ENCODE assay signal across 9 cellular contexts in genomic region chr1:229230136-229230892, GRCh38. TPM values are rescaled to one million over a fixed set of nuclear protein-coding genes. Genes with fewer than 3 reads are reported as not detected.
DNase-seq lines count a peak whose midpoint lies in the region; ATAC-seq, FAIRE-seq and TF ChIP-seq lines count a peak whose summit lies in the region.
"Had no signal": no experiment of that assay in that cellular context is flagged by ENCODE, and none has a peak within 500 bp of the region (broad histone marks: within the 10 kb centered on the region; RNA-seq: fewer than 3 reads in every experiment).

No MANE protein-coding gene starts in this region.

- H4K91ac ChIP-seq in H1 (replicated peaks; ENCODE audit: insufficient read length, low read length): peak overlapping the region; percentile 75

- H3K27me3 ChIP-seq in HUES48 (ENCODE audit: control insufficient read depth, insufficient read depth, low read length): no peaks in the 10 kb centered on the region
- no peaks in the 10 kb centered on the region for H3K27me3 ChIP-seq in H1 (replicated peaks in 1 of 4; ENCODE audit: control insufficient read depth in 3 of 4, extremely low read depth in 1 of 4, insufficient read depth in 3 of 4, low read length in 3 of 4)
- no peaks in the 10 kb centered on the region for H3K27me3 ChIP-seq in smooth muscle cell (ENCODE audit: low read depth)
- no peaks in the 10 kb centered on the region for H3K27me3 ChIP-seq in uterus

- TF ChIP-seq CTCF in H1 (IDR thresholded peaks at IDR 0.05; ENCODE audit: control extremely low read depth in 1 of 3, insufficient read depth in 1 of 3, low read depth in 1 of 3, low read length in 3 of 3) (no peak), smooth muscle cell (IDR thresholded peaks at IDR 0.05; ENCODE audit: borderline replicate concordance, insufficient read depth, poor library complexity, severe bottlenecking) (no peak), uterus (IDR thresholded peaks at IDR 0.05) (no peak)

- no peak overlapping the region for H2AFZ ChIP-seq in H1 (ENCODE audit: low read length)
- no peak overlapping the region for H2AFZ ChIP-seq in smooth muscle cell (ENCODE audit: low read depth)

- H2BK5ac ChIP-seq in H1 (ENCODE audit: low read depth, low read length): peak overlapping the region; percentile 94

- H3K9me3 ChIP-seq in HUES48 (ENCODE audit: control insufficient read depth, insufficient read depth, low read length) (no peaks in the 10 kb centered on the region), H1 (ENCODE audit: insufficient read depth in 2 of 2, low read depth in 1 of 2, low read length in 1 of 2) (no peaks in the 10 kb centered on the region), smooth muscle cell (replicated peaks; ENCODE audit: low read depth) (no peaks in the 10 kb centered on the region), uterus (no peaks in the 10 kb centered on the region)

- H3K4me3 ChIP-seq in HUES48 (ENCODE audit: low read depth, low read length) (peak overlapping the region; percentile 24), H1 (ENCODE audit: extremely low read depth in 1 of 4, insufficient read depth in 2 of 4, low read depth in 3 of 4, low read length in 4 of 4) (peak overlapping the region in 3 of 4 experiments; percentile 19 to 33 (median 32); a peak in 5 of 8 replicates), smooth muscle cell (no peak overlapping the region), uterus (no peak overlapping the region)

- peaks cover 16% of the 10 kb centered on the region for H3K4me1 Mint-ChIP-seq in activated T-cell treated with anti-CD3 and anti-CD28 coated beads, Interleukin-2, amount 50 U/mL, for 4 hours (ENCODE audit: low read depth)

- intact Hi-C loops in uterus (cut with DNase I; ENCODE audit: low total_unique reads): no loop called here

- H3K9ac ChIP-seq in HUES48 (ENCODE audit: low read depth, low read length): peak overlapping the region; percentile 55; the same call in 1 of the 2 replicates
- peak overlapping the region in 2 of 4 experiments; percentile 26 to 41; a peak in 1 of 7 replicates for H3K9ac ChIP-seq in H1 (replicated peaks in 1 of 4; ENCODE audit: extremely low read depth in 1 of 4, low read depth in 3 of 4, low read length in 3 of 4)
- peak overlapping the region; percentile 68 for H3K9ac ChIP-seq in smooth muscle cell (ENCODE audit: low read depth)

- peak; percentile 71 for ATAC-seq in GM19351 (IDR thresholded peaks at IDR 0.05; ENCODE audit: unreplicated experiment)
- no peak for ATAC-seq in activated T-cell treated with anti-CD3 and anti-CD28 coated beads, Interleukin-2, amount 50 U/mL, for 4 hours

- H3K18ac ChIP-seq in H1 (ENCODE audit: extremely low read depth, low read length): peak overlapping the region; percentile 63

- peaks cover 12% of the 10 kb centered on the region for H3K27me3 Mint-ChIP-seq in activated T-cell treated with anti-CD3 and anti-CD28 coated beads, Interleukin-2, amount 50 U/mL, for 4 hours (ENCODE audit: low read depth)

- H2AK5ac ChIP-seq in H1 (ENCODE audit: low read depth, low read length): peak overlapping the region; percentile 96

- peak; percentile 24 for FAIRE-seq in H1 (lab: Jason Lieb, UNC)

- H3K27ac ChIP-seq in HUES48 (ENCODE audit: low read depth, low read length): peak overlapping the region; percentile 94
- H3K27ac ChIP-seq in H1 (ENCODE audit: low read depth, low read length): peak overlapping the region; percentile 70
- peak overlapping the region; percentile 93 for H3K27ac ChIP-seq in smooth muscle cell (ENCODE audit: low read depth)
- peak overlapping the region in 1 of 2 donors; percentile 66 for H3K27ac ChIP-seq in uterus

- H3K36me3 Mint-ChIP-seq in activated T-cell treated with anti-CD3 and anti-CD28 coated beads, Interleukin-2, amount 50 U/mL, for 4 hours (ENCODE audit: insufficient read depth): no peaks in the 10 kb centered on the region

- 0 out of 2 replicates have a peak overlapping the region, but pooled peaks have one; percentile 47 for H4K8ac ChIP-seq in H1 (ENCODE audit: extremely low read depth, insufficient read depth, low read length)

- H3K14ac ChIP-seq in H1 (ENCODE audit: insufficient read length): no peak overlapping the region

- H3K4ac ChIP-seq in H1 (replicated peaks; ENCODE audit: insufficient read length, low read depth, low read length): no peak overlapping the region

- H3K79me1 ChIP-seq in H1 (ENCODE audit: low read depth, low read length): no peaks in the 10 kb centered on the region

- no peak for TF ChIP-seq POLR2A in H1 (IDR thresholded peaks at IDR 0.05; ENCODE audit: control extremely low read depth in 1 of 2, low read depth in 2 of 2, low read length in 2 of 2)
- TF ChIP-seq POLR2A in uterus (IDR thresholded peaks at IDR 0.05): no peak

- POLR2A ChIA-PET in H1 (lab: Charles Lee; ENCODE audit: partially characterized antibody): interaction anchor here (1.1 to 1.9 kb wide), 4 partner anchors 13 to 136 kb away, joined by 3 to 8 read pairs (median 5); no protein-coding TSS in a partner anchor

- no peak overlapping the region for H3K23ac ChIP-seq in H1 (ENCODE audit: insufficient read length)

- no peaks in the 10 kb centered on the region for H4K20me1 ChIP-seq in H1 (replicated peaks in 1 of 2; ENCODE audit: control insufficient read depth in 1 of 2, insufficient read depth in 2 of 2, low read length in 2 of 2)
- H4K20me1 ChIP-seq in smooth muscle cell (ENCODE audit: low read depth): no peaks in the 10 kb centered on the region

- H3K79me2 ChIP-seq in H1 (ENCODE audit: control insufficient read depth in 1 of 2, insufficient read depth in 2 of 2, low read length in 2 of 2) (no peaks in the 10 kb centered on the region), smooth muscle cell (ENCODE audit: low read depth) (no peaks in the 10 kb centered on the region)

- TF ChIP-seq EP300 in H1 (IDR thresholded peaks at IDR 0.05; ENCODE audit: borderline replicate concordance in 1 of 2, low read depth in 2 of 2, low read length in 2 of 2): peak in 1 of 2 experiments; percentile 53; a peak in 1 of 3 replicates

- H3K23me2 ChIP-seq in H1 (ENCODE audit: low read depth, low read length): no peaks in the 10 kb centered on the region

- TF ChIP-seq RAD21 in H1 (IDR thresholded peaks at IDR 0.05 in 1 of 2, conservative IDR thresholded peaks at IDR 0.05 in 1 of 2; ENCODE audit: low read depth in 2 of 2, low read length in 2 of 2): no peak

- H2BK12ac ChIP-seq in H1 (ENCODE audit: low read depth, low read length): peak overlapping the region; percentile 80

- peak overlapping the region; percentile 59 to 67 for H3K4me2 ChIP-seq in H1 (ENCODE audit: insufficient read depth in 1 of 2, low read depth in 2 of 2, low read length in 2 of 2)
- peak overlapping the region; percentile 63 for H3K4me2 ChIP-seq in smooth muscle cell

- no peaks in the 10 kb centered on the region for H3F3A ChIP-seq in smooth muscle cell (ENCODE audit: low read depth)

- H3K56ac ChIP-seq in H1 (replicated peaks; ENCODE audit: insufficient read length, low read depth, low read length): peak overlapping the region; percentile 66

- peak overlapping the region; percentile 5 for H4K5ac ChIP-seq in H1 (ENCODE audit: insufficient read length, low read depth, low read length)

- H2BK15ac ChIP-seq in H1 (ENCODE audit: low read length): peak overlapping the region; percentile 85; the same call in 1 of the 2 replicates

- H3K9me3 Mint-ChIP-seq in activated T-cell treated with anti-CD3 and anti-CD28 coated beads, Interleukin-2, amount 50 U/mL, for 4 hours: no peaks in the 10 kb centered on the region
- H3K9me3 Mint-ChIP-seq: central memory CD8-positive, alpha-beta T cell had no signal

- peak overlapping the region; percentile 96 for H2BK20ac ChIP-seq in H1 (ENCODE audit: low read length)

- H3K4me3 Mint-ChIP-seq in activated T-cell treated with anti-CD3 and anti-CD28 coated beads, Interleukin-2, amount 50 U/mL, for 4 hours: no peak overlapping the region
- H3K4me3 Mint-ChIP-seq: central memory CD8-positive, alpha-beta T cell had no signal

- H2BK120ac ChIP-seq in H1 (replicated peaks; ENCODE audit: low read depth, low read length): peak overlapping the region; percentile 81

- CTCF ChIA-PET in H1 (lab: Charles Lee; ENCODE audit: partially characterized antibody): interaction anchor here (0.6 to 5.7 kb wide), 12 partner anchors 14 to 565 kb away, joined by 3 to 43 read pairs (median 4); no protein-coding TSS in a partner anchor

- DNase-seq in H1 (ENCODE audit: low read depth in 1 of 2, low spot score in 2 of 2) (peak in 1 of 2 experiments; percentile 52), smooth muscle cell (lab: John Stamatoyannopoulos, UW; ENCODE audit: unreplicated experiment) (no peak), HCEC 1CT (no peak), uterus (no peak), NCI-H510A treated with DMSO at 0.1 percent for 48 hours (lab: John Stamatoyannopoulos, UW) (no peak)
- DNase-seq in activated T-cell treated with anti-CD3 and anti-CD28 coated beads, Interleukin-2, amount 50 U/mL, for 4 hours: no peak

- H3K36me3 ChIP-seq in HUES48 (ENCODE audit: control insufficient read depth, insufficient read depth, low read length) (no peaks in the 10 kb centered on the region), H1 (ENCODE audit: control insufficient read depth in 2 of 4, insufficient read depth in 4 of 4, low read length in 3 of 4) (no peaks in the 10 kb centered on the region), smooth muscle cell (ENCODE audit: low read depth) (no peaks in the 10 kb centered on the region), uterus (no peaks in the 10 kb centered on the region)

- peaks cover 61% of the 10 kb centered on the region for H3K4me1 ChIP-seq in HUES48 (ENCODE audit: control insufficient read depth, insufficient read depth, low read length)
- peaks cover 24 to 49% (median 34%) of the 10 kb centered on the region in 4 experiments for H3K4me1 ChIP-seq in H1 (replicated peaks in 1 of 4; ENCODE audit: control insufficient read depth in 3 of 4, insufficient read depth in 4 of 4, low read length in 3 of 4)
- H3K4me1 ChIP-seq in smooth muscle cell (ENCODE audit: low read depth): peaks cover 41% of the 10 kb centered on the region
- H3K4me1 ChIP-seq in uterus: peaks cover 0 to 14% of the 10 kb centered on the region in 2 donors

- WGBS in H1 (ENCODE audit: extremely low coverage in 1 of 2, insufficient coverage in 1 of 2, insufficient read length in 1 of 2, insufficient replicate concordance in 2 of 2, low coverage in 1 of 2, low lambda C conversion rate in 2 of 2, missing lambda C conversion rate in 1 of 2), 2 experiments: 13% methylated on average over 10 of the region's 14 CpGs; no CpG with 5 or more reads in 1 of the 2 experiments
- WGBS in smooth muscle cell (ENCODE audit: low lambda C conversion rate): 29% methylated on average over 14 of the region's 14 CpGs

RNA-seq across cellular contexts. Expression of gene RAB4A, which starts 40.6 kb away (rescaled TPM):
- 68.8 and 73.4 TPM in 2 replicates for total RNA-seq in H1 (2021; fragmentation: NEBNext Ultra II Directional; extraction: Animal tissue kit (Norgen Biotek cat#: 25700))
- polyA plus RNA-seq in H1 (2011; rRNA removed): 13.3 and 16.7 TPM in 2 replicates
- polyA plus RNA-seq in H1 (2011; cell fraction: cytosol; rRNA removed): 30.0 TPM
- polyA plus RNA-seq in H1 (2011; cell fraction: nucleus; rRNA removed): 12.3 TPM
- polyA plus RNA-seq in H1 (2012, experiment 1 of 2): 34.1 to 42.5 TPM (median 36.4 TPM) in 4 replicates
- polyA plus RNA-seq in H1 (2012, experiment 2 of 2): 26.9 TPM
- polyA plus RNA-seq in H1 (2013, experiment 1 of 2): 20.3 TPM
- polyA plus RNA-seq in H1 (2013, experiment 2 of 2): 21.3 TPM
- 5.7 and 6.6 TPM in 2 replicates for polyA minus RNA-seq in H1 (2011; rRNA and poly(A)+ RNA removed)
- polyA minus RNA-seq in H1 (2011; cell fraction: cytosol; rRNA and poly(A)+ RNA removed): 11.6 TPM
- 19.8 TPM for polyA minus RNA-seq in H1 (2011; cell fraction: nucleus; rRNA and poly(A)+ RNA removed)
- 25.1 and 43.9 TPM in 2 replicates for total RNA-seq in smooth muscle cell
- polyA plus RNA-seq in smooth muscle cell: 46.6 and 52.7 TPM in 2 replicates
- 10 to 100 TPM; 24.0 to 30.3 (median 25.6) TPM for total RNA-seq in activated T-cell treated with anti-CD3 and anti-CD28 coated beads, Interleukin-2, amount 50 U/mL, for 4 hours
- 10 to 100 TPM; 31.5 to 49.2 (median 39.9) TPM for total RNA-seq in uterus

Comparison
In these comparisons a context has a peak if more than half of its experiments do, and no peak if none do; other contexts are left out.
1. H3K4me3 ChIP-seq: peak in HUES48 (single experiment) and H1 (3 of 4); none in smooth muscle cell (single experiment) and uterus (0 of 2).